Comparison of ENCODE assay signal across 13 cellular contexts in genomic region chr1:92480813-92481597, GRCh38. TPM values are rescaled to one million over a fixed set of nuclear protein-coding genes. Genes with fewer than 3 reads are reported as not detected.
DNase-seq lines count a peak whose midpoint lies in the region; ATAC-seq, FAIRE-seq and TF ChIP-seq lines count a peak whose summit lies in the region.
"Had no signal": no experiment of that assay in that cellular context is flagged by ENCODE, and none has a peak within 500 bp of the region (broad histone marks: within the 10 kb centered on the region; RNA-seq: fewer than 3 reads in every experiment).

No MANE protein-coding gene starts in this region.

- in situ Hi-C loops in HepG2 (cut with HindIII; ENCODE audit: extremely low pct_ligation_motif_present, low pct_unique_long_range_greater_than_20kb) = loop anchor here (5.0 kb wide), 1 partner anchor 116 kb away; no protein-coding TSS in a partner anchor

- peaks cover 33 to 46% (median 33%) of the 10 kb centered on the region in 3 donors for H3K4me1 Mint-ChIP-seq in naive B cell

- no peak for FAIRE-seq in HepG2 (lab: Jason Lieb, UNC)

- POLR2A ChIA-PET in HepG2 (lab: Yijun Ruan, JAX) = no interaction called here

- H3K4me1 ChIP-seq in HepG2 (ENCODE audit: insufficient read depth, low read length) = peaks cover 14% of the 10 kb centered on the region
- peaks cover 0 to 52% (median 21%) of the 10 kb centered on the region in 4 donors for H3K4me1 ChIP-seq in right lobe of liver
- H3K4me1 ChIP-seq in colonic mucosa = peaks cover 33% of the 10 kb centered on the region
- H3K4me1 ChIP-seq in upper lobe of right lung = peaks cover 48% of the 10 kb centered on the region
- peaks cover 17% of the 10 kb centered on the region for H3K4me1 ChIP-seq in prostate gland (replicated peaks)

- CTCF ChIA-PET in HepG2 (lab: Yijun Ruan, JAX; ENCODE audit: low intra/inter-chr PET ratio, low total read pairs) = no interaction called here

- no peak for TF ChIP-seq EP300 in HepG2 (IDR thresholded peaks at IDR 0.05; ENCODE audit: low read depth in 2 of 2, low read length in 2 of 2)
- no peak for TF ChIP-seq EP300 in HepG2 (CRISPR knock-in tag; IDR thresholded peaks at IDR 0.05; ENCODE audit: borderline replicate concordance)

- TF ChIP-seq CTCF in HepG2 (CRISPR knock-in tag; IDR thresholded peaks at IDR 0.05) = no peak
- TF ChIP-seq CTCF in right lobe of liver (IDR thresholded peaks at IDR 0.05) = no peak
- TF ChIP-seq CTCF in colonic mucosa (IDR thresholded peaks at IDR 0.05) = no peak
- no peak for TF ChIP-seq CTCF in upper lobe of right lung (IDR thresholded peaks at IDR 0.05)
- TF ChIP-seq CTCF in prostate gland (IDR thresholded peaks at IDR 0.05) = no peak

- ATAC-seq in HepG2 (no peak), right lobe of liver (no peak), naive B cell (ENCODE audit: low read depth in 2 of 2) (no peak), upper lobe of right lung (peak; percentile 3)

- H3K36me3 ChIP-seq in HepG2 (replicated peaks in 1 of 2; ENCODE audit: control insufficient read depth in 1 of 2, insufficient read depth in 2 of 2, low read length in 2 of 2) (peaks cover 2 to 12% of the 10 kb centered on the region in 2 experiments; a peak in 4 of 5 replicates), right lobe of liver (no peaks in the 10 kb centered on the region), colonic mucosa (no peaks in the 10 kb centered on the region), upper lobe of right lung (peaks cover 4% of the 10 kb centered on the region), prostate gland (no peaks in the 10 kb centered on the region)
- H3K36me3 ChIP-seq: transverse colon had no signal

- no peak overlapping the region for H3K4me2 ChIP-seq in HepG2 (ENCODE audit: low read depth, low read length)

- H3K9me3 Mint-ChIP-seq in naive B cell = no peaks in the 10 kb centered on the region

- TF ChIP-seq POLR2A in HepG2 (IDR thresholded peaks at IDR 0.05; ENCODE audit: insufficient read depth in 1 of 2, low read depth in 2 of 2, low read length in 2 of 2) (no peak), right lobe of liver (IDR thresholded peaks at IDR 0.05) (no peak), prostate gland (IDR thresholded peaks at IDR 0.05) (no peak)

- no peaks in the 10 kb centered on the region for H4K20me1 ChIP-seq in HepG2 (ENCODE audit: insufficient read depth, low read length)

- no peaks in the 10 kb centered on the region for H3K9me3 ChIP-seq in HepG2 (ENCODE audit: low read length)
- no peaks in the 10 kb centered on the region for H3K9me3 ChIP-seq in right lobe of liver
- no peaks in the 10 kb centered on the region for H3K9me3 ChIP-seq in colonic mucosa
- no peaks in the 10 kb centered on the region for H3K9me3 ChIP-seq in upper lobe of right lung
- H3K9me3 ChIP-seq in prostate gland = no peaks in the 10 kb centered on the region
- H3K9me3 ChIP-seq: transverse colon had no signal

- peaks cover 0 to 4% of the 10 kb centered on the region in 2 donors for H3K36me3 Mint-ChIP-seq in naive B cell

- no peak overlapping the region for H2AFZ ChIP-seq in HepG2 (ENCODE audit: low read length)

- TF ChIP-seq RAD21 in HepG2 (CRISPR knock-in tag; IDR thresholded peaks at IDR 0.05) = no peak

- no peak overlapping the region for H3K27ac ChIP-seq in HepG2 (ENCODE audit: extremely low read length, insufficient read depth, low read length)
- no peak overlapping the region for H3K27ac ChIP-seq in right lobe of liver
- H3K27ac ChIP-seq in colonic mucosa = no peak overlapping the region
- H3K27ac ChIP-seq in upper lobe of right lung = no peak overlapping the region
- no peak overlapping the region for H3K27ac ChIP-seq in prostate gland
- H3K27ac ChIP-seq: transverse colon had no signal

- H3K9ac ChIP-seq in HepG2 (ENCODE audit: insufficient read depth, low read depth, low read length) (no peak overlapping the region), colonic mucosa (ENCODE audit: low read depth in 2 of 2, low read length in 2 of 2) (no peak overlapping the region)

- BruUV-seq in HepG2 (replicated peaks; lab: Mats Ljungman, UMichigan) = no TSS peak

- H3K79me2 ChIP-seq in HepG2 (ENCODE audit: insufficient read depth, low read length) = no peaks in the 10 kb centered on the region

- DNase-seq in HepG2 (ENCODE audit: low spot score) = no peak
- DNase-seq in right lobe of liver = no peak
- DNase-seq in colonic mucosa = no peak
- no peak for DNase-seq in naive B cell
- no peak for DNase-seq in upper lobe of right lung
- DNase-seq in NCI-H128 (lab: John Stamatoyannopoulos, UW; ENCODE audit: unreplicated experiment) = no peak
- no peak for DNase-seq in prostate gland (ENCODE audit: low spot score)
- no peak for DNase-seq in inferior parietal cortex (ENCODE audit: extremely low spot score)
- DNase-seq: COR-L47; effector CD8-positive, alpha-beta T cell; NCI-H187 treated with DMSO at 0.1 percent for 48 hours; stimulated activated CD4-positive, alpha-beta T cell treated with anti-CD3 and anti-CD28 coated beads, Interleukin-2, amount 100 ng/mL, for 24 hours; transverse colon had no signal

- WGBS in HepG2 (ENCODE audit: low lambda C conversion rate) = 98% methylated on average over 45 of the region's 65 CpGs
- 27% methylated on average over 2 of the region's 65 CpGs for WGBS in right lobe of liver (ENCODE audit: insufficient coverage, low coverage, low lambda C conversion rate, missing lambda C conversion rate)
- WGBS in prostate gland = 16% methylated on average over 46 of the region's 65 CpGs

- no peak overlapping the region for H3K4me3 ChIP-seq in HepG2 (replicated peaks in 1 of 3; ENCODE audit: insufficient read depth in 1 of 3, low read depth in 2 of 3, low read length in 3 of 3)
- H3K4me3 ChIP-seq in right lobe of liver = no peak overlapping the region
- peak overlapping the region; percentile 18 for H3K4me3 ChIP-seq in colonic mucosa
- H3K4me3 ChIP-seq in upper lobe of right lung = peak overlapping the region; percentile 55
- H3K4me3 ChIP-seq in prostate gland = peak overlapping the region in 1 of 2 donors; percentile 0

- H3K27me3 ChIP-seq in HepG2 (ENCODE audit: control insufficient read depth in 1 of 2, insufficient read depth in 2 of 2, low read length in 2 of 2) (no peaks in the 10 kb centered on the region; a peak in 1 of 5 replicates), right lobe of liver (peaks cover 7 to 58% of the 10 kb centered on the region in 2 donors), colonic mucosa (peaks cover 65% of the 10 kb centered on the region), upper lobe of right lung (peaks cover 67% of the 10 kb centered on the region), prostate gland (replicated peaks; ENCODE audit: insufficient read depth) (peaks cover 50% of the 10 kb centered on the region)

- peaks cover 30 to 47% (median 32%) of the 10 kb centered on the region in 3 donors for H3K27me3 Mint-ChIP-seq in naive B cell

- no peak overlapping the region for H3K27ac Mint-ChIP-seq in naive B cell

- intact Hi-C loops in HepG2 (cut with micrococcal nuclease; ENCODE audit: unreplicated experiment) = no loop called here
- intact Hi-C loops in right lobe of liver (cut with DNase I) = no loop called here
- intact Hi-C loops in colonic mucosa (cut with DNase I) = loop anchor here (10.0 kb wide), 1 partner anchor 166 kb away; no protein-coding TSS in a partner anchor
- intact Hi-C loops in upper lobe of right lung (cut with DNase I) = no loop called here
- intact Hi-C loops in prostate gland (cut with DNase I) = no loop called here

- peak overlapping the region in 6 of 8 donors; percentile 28 to 79 (median 40) for H3K4me3 Mint-ChIP-seq in naive B cell

TF ChIP-seq in HepG2, 621 proteins besides CTCF, POLR2A, EP300 and RAD21:
- TF ChIP-seq AGO2 (optimal IDR thresholded peaks at IDR 0.05; ENCODE audit: low read depth, low read length) (peak; percentile 11), ZMYM2 (CRISPR knock-in tag; IDR thresholded peaks at IDR 0.05) (no peak), ISX (CRISPR knock-in tag; conservative IDR thresholded peaks at IDR 0.05) (no peak), RBFOX2 (IDR thresholded peaks at IDR 0.05; ENCODE audit: low read depth, low read length) (0 out of 2 replicates have a peak, but pooled peaks have one; percentile 37)

RNA-seq across cellular contexts. Expression of gene GFI1, which starts 5.7 kb away (rescaled TPM):
- total RNA-seq in HepG2 (2016; rRNA removed; fragmentation: Illumina TruSeq; extraction: Trizol) = 10.0 and 10.3 TPM in 2 replicates
- 2.2 and 2.4 TPM in 2 replicates for total RNA-seq in HepG2 (2016; cell fraction: cytosol; rRNA removed; fragmentation: Illumina TruSeq; extraction: Trizol; ENCODE audit: low read depth)
- 7.8 and 10.1 TPM in 2 replicates for total RNA-seq in HepG2 (2016; cell fraction: insoluble cytoplasmic fraction; rRNA removed; fragmentation: Illumina TruSeq; extraction: Trizol)
- total RNA-seq in HepG2 (2016; cell fraction: membrane; rRNA removed; fragmentation: Illumina TruSeq; extraction: Trizol) = 7.6 and 8.3 TPM in 2 replicates
- total RNA-seq in HepG2 (2016; cell fraction: nucleus; rRNA removed; fragmentation: Illumina TruSeq; extraction: Trizol) = 8.2 and 9.3 TPM in 2 replicates
- 8.7 and 10.5 TPM in 2 replicates for polyA plus RNA-seq in HepG2 (2011; rRNA removed)
- polyA plus RNA-seq in HepG2 (2011; cell fraction: cytosol; rRNA removed) = 6.4 and 8.9 TPM in 2 replicates
- 20.6 and 24.5 TPM in 2 replicates for polyA plus RNA-seq in HepG2 (2011; cell fraction: nucleus; rRNA removed)
- polyA plus RNA-seq in HepG2 (2012) = 5.6 and 9.4 TPM in 2 replicates
- polyA plus RNA-seq in HepG2 (2016; cell fraction: cytosol; fragmentation: Illumina TruSeq; extraction: Trizol; ENCODE audit: low read depth) = 1.7 and 1.8 TPM in 2 replicates
- 9.4 and 11.2 TPM in 2 replicates for polyA plus RNA-seq in HepG2 (2016; cell fraction: insoluble cytoplasmic fraction; fragmentation: Illumina TruSeq; extraction: Trizol; ENCODE audit: low read depth)
- polyA plus RNA-seq in HepG2 (2016; cell fraction: membrane; fragmentation: Illumina TruSeq; extraction: Trizol; ENCODE audit: low read depth) = 5.1 and 6.1 TPM in 2 replicates
- polyA plus RNA-seq in HepG2 (2016; cell fraction: nucleus; fragmentation: Illumina TruSeq; extraction: Trizol; ENCODE audit: insufficient read depth, low read depth) = 17.1 and 17.5 TPM in 2 replicates
- 1.0 and 21.8 TPM in 2 replicates for polyA minus RNA-seq in HepG2 (2011; rRNA and poly(A)+ RNA removed; ENCODE audit: low replicate concordance)
- polyA minus RNA-seq in HepG2 (2011; cell fraction: cytosol; rRNA and poly(A)+ RNA removed) = 6.8 and 9.8 TPM in 2 replicates
- polyA minus RNA-seq in HepG2 (2011; cell fraction: nucleus; rRNA and poly(A)+ RNA removed) = 14.0 and 15.8 TPM in 2 replicates
- under 1 TPM; 0.12 to 0.80 (median 0.42) TPM for total RNA-seq in right lobe of liver
- total RNA-seq in colonic mucosa = 1 to 10 TPM; 5.4 to 8.7 TPM
- under 1 TPM in 3 of 6 donors, not detected in 3; 0.11 to 0.23 (median 0.20) TPM for polyA plus RNA-seq in naive B cell (ENCODE audit: low read depth in 6 of 6)
- 5.4 TPM for total RNA-seq in upper lobe of right lung
- total RNA-seq in prostate gland = 1 to 10 TPM in 1 of 2 donors, under 1 TPM in 1; 0.32 to 2.1 TPM

Comparison
In these comparisons a context has a peak if more than half of its experiments do, and no peak if none do; other contexts are left out.
1. H3K4me3 ChIP-seq: peak in colonic mucosa (single experiment) and upper lobe of right lung (single experiment); none in HepG2 (0 of 3) and right lobe of liver (0 of 3).